In the genomic region with DNA sequence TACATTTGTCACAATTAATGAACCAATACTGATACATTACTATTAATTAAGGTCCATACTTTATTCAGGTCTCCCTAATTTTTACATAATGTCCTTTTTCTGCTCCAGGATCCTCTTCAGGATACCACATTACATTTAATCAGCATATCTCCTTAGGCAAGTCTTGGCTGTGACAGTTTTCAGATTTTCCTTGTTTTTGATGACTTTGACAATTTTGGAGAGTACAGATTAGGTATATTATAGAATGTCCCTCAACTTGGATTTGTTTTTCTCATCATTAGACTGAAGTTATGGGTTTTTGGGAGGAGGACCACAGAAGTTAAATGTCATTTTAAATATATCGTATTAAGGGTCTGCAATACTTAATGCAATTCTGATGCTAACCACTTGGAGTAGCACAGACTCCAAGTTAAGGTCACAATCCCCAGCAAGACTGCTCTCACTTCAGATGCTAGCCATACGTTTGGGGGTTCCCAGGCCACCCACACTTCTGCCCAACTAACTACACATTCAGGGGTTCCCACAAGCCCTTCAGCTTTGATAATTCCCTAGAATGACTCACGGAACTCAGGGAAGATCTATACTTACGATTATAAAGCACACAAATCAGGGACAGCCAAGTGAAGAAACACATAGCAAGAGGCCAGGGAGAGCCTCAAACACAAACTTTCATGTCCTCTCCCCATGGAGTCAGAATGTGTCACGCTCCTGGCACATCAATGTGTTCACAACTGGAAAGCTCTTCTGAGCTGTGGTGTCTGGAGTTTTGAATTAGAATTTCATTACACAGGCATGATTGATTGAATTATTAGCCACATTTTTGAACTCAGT, we compare ENCODE assay signal across 10 cellular contexts. TPM values are rescaled to one million over a fixed set of nuclear protein-coding genes. Genes with fewer than 3 reads are reported as not detected.
DNase-seq lines count a peak whose midpoint lies in the region; ATAC-seq and TF ChIP-seq lines count a peak whose summit lies in the region.
"Had no signal": no experiment of that assay in that cellular context is flagged by ENCODE, and none has a peak within 500 bp of the region (broad histone marks: within the 10 kb centered on the region; RNA-seq: fewer than 3 reads in every experiment).

No MANE protein-coding gene starts in this region.

- DNase-seq in adipocyte (ENCODE audit: low read depth) = peak; percentile 8
- no peak for DNase-seq in NCI-H1092 (lab: John Stamatoyannopoulos, UW)
- DNase-seq in CD1c-positive myeloid dendritic cell (ENCODE audit: extremely low spot score) = no peak
- DNase-seq in Right ventricle myocardium superior = no peak
- DNase-seq in sigmoid colon = no peak
- DNase-seq: effector CD8-positive, alpha-beta T cell; NCI-H446 treated with DMSO at 0.1 percent for 48 hours had no signal

- no peaks in the 10 kb centered on the region for H3K4me1 ChIP-seq in DOHH2 (ENCODE audit: control insufficient read depth, low read length)
- no peaks in the 10 kb centered on the region for H3K4me1 ChIP-seq in adipocyte (ENCODE audit: control insufficient read depth, insufficient read depth, low read length)
- no peaks in the 10 kb centered on the region for H3K4me1 ChIP-seq in liver (ENCODE audit: control insufficient read depth in 4 of 4, insufficient read depth in 4 of 4, low read length in 3 of 4)
- H3K4me1 ChIP-seq in sigmoid colon = no peaks in the 10 kb centered on the region

- intact Hi-C loops in Right ventricle myocardium superior (cut with DNase I) (no loop called here), sigmoid colon (cut with DNase I) (no loop called here)

- WGBS in liver = 72% methylated on average over 5 of the region's 5 CpGs
- 72 to 84% methylated on average over 5 of the region's 5 CpGs for WGBS in sigmoid colon, 2 donors

- H3K4me2 ChIP-seq in DOHH2 (ENCODE audit: low read length) = no peak overlapping the region

- no peaks in the 10 kb centered on the region for H4K20me1 ChIP-seq in DOHH2 (ENCODE audit: control insufficient read depth, insufficient read depth, low read depth, low read length)

- no peaks in the 10 kb centered on the region for H3F3A ChIP-seq in DOHH2 (ENCODE audit: control insufficient read depth, insufficient read depth)

- H3K27me3 ChIP-seq in DOHH2 (ENCODE audit: control insufficient read depth, low read length) (no peaks in the 10 kb centered on the region), adipocyte (replicated peaks; ENCODE audit: control insufficient read depth, insufficient read depth, low read length) (no peaks in the 10 kb centered on the region), liver (ENCODE audit: control insufficient read depth in 4 of 4, insufficient read depth in 4 of 4, low read length in 3 of 4) (no peaks in the 10 kb centered on the region), sigmoid colon (no peaks in the 10 kb centered on the region)

- H3K9me3 ChIP-seq in DOHH2 (ENCODE audit: control insufficient read depth, insufficient read depth, low read length) (no peaks in the 10 kb centered on the region), adipocyte (ENCODE audit: control insufficient read depth, low read length) (no peaks in the 10 kb centered on the region), liver (ENCODE audit: control insufficient read depth in 4 of 4, low read length in 3 of 4) (no peaks in the 10 kb centered on the region), sigmoid colon (no peaks in the 10 kb centered on the region)

- no peak for TF ChIP-seq POLR2A in sigmoid colon (IDR thresholded peaks at IDR 0.05)

- no peaks in the 10 kb centered on the region for H3K79me2 ChIP-seq in DOHH2 (ENCODE audit: control insufficient read depth, low read length)

- TF ChIP-seq RAD21 in liver (IDR thresholded peaks at IDR 0.05) = peak; percentile 7 to 30

- H3K27ac ChIP-seq in DOHH2 (ENCODE audit: low read depth, low read length) = no peak overlapping the region
- H3K27ac ChIP-seq in liver (ENCODE audit: low read depth in 1 of 2, low read length in 2 of 2) = no peak overlapping the region
- no peak overlapping the region for H3K27ac ChIP-seq in sigmoid colon

- ATAC-seq in HG02798 (IDR thresholded peaks at IDR 0.05; ENCODE audit: poor library complexity, unreplicated experiment) = peak; percentile 62
- ATAC-seq in Right ventricle myocardium superior (ENCODE audit: poor library complexity) = no peak

- H3K4me3 ChIP-seq in DOHH2 (ENCODE audit: low read length) (no peak overlapping the region), adipocyte (ENCODE audit: low read length) (no peak overlapping the region), liver (ENCODE audit: low read depth in 1 of 3, low read length in 3 of 3) (no peak overlapping the region), sigmoid colon (no peak overlapping the region)

- no peaks in the 10 kb centered on the region for H3K36me3 ChIP-seq in DOHH2 (ENCODE audit: control insufficient read depth, low read length)
- H3K36me3 ChIP-seq in adipocyte (ENCODE audit: control insufficient read depth, insufficient read depth, low read length, severe bottlenecking) = no peaks in the 10 kb centered on the region
- no peaks in the 10 kb centered on the region for H3K36me3 ChIP-seq in liver (ENCODE audit: control insufficient read depth in 4 of 4, insufficient read depth in 3 of 4, low read depth in 1 of 4, low read length in 3 of 4)
- no peaks in the 10 kb centered on the region for H3K36me3 ChIP-seq in sigmoid colon

- no peaks in the 10 kb centered on the region for H3K9me2 ChIP-seq in DOHH2 (replicated peaks; ENCODE audit: control insufficient read depth, low read length)

- no peak overlapping the region for H3K9ac ChIP-seq in adipocyte (ENCODE audit: low read length)
- H3K9ac ChIP-seq in liver (ENCODE audit: low read depth in 1 of 2, low read length in 2 of 2) = no peak overlapping the region

- TF ChIP-seq EP300 in sigmoid colon (IDR thresholded peaks at IDR 0.05) = no peak

- TF ChIP-seq CTCF in DOHH2 (IDR thresholded peaks at IDR 0.05; ENCODE audit: low read depth, low read length, poor library complexity, severe bottlenecking) (peak; percentile 60), liver (IDR thresholded peaks at IDR 0.05; ENCODE audit: low read depth, low read length, missing input control) (no peak), sigmoid colon (IDR thresholded peaks at IDR 0.05) (no peak)

TF ChIP-seq in liver, 16 proteins besides CTCF, POLR2A, EP300 and RAD21:
- TF ChIP-seq NR2F2 (IDR thresholded peaks at IDR 0.05) = no peak
- TF ChIP-seq, protein P1, sequence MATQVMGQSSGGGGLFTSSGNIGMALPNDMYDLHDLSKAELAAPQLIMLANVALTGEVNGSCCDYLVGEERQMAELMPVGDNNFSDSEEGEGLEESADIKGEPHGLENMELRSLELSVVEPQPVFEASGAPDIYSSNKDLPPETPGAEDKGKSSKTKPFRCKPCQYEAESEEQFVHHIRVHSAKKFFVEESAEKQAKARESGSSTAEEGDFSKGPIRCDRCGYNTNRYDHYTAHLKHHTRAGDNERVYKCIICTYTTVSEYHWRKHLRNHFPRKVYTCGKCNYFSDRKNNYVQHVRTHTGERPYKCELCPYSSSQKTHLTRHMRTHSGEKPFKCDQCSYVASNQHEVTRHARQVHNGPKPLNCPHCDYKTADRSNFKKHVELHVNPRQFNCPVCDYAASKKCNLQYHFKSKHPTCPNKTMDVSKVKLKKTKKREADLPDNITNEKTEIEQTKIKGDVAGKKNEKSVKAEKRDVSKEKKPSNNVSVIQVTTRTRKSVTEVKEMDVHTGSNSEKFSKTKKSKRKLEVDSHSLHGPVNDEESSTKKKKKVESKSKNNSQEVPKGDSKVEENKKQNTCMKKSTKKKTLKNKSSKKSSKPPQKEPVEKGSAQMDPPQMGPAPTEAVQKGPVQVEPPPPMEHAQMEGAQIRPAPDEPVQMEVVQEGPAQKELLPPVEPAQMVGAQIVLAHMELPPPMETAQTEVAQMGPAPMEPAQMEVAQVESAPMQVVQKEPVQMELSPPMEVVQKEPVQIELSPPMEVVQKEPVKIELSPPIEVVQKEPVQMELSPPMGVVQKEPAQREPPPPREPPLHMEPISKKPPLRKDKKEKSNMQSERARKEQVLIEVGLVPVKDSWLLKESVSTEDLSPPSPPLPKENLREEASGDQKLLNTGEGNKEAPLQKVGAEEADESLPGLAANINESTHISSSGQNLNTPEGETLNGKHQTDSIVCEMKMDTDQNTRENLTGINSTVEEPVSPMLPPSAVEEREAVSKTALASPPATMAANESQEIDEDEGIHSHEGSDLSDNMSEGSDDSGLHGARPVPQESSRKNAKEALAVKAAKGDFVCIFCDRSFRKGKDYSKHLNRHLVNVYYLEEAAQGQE (IDR thresholded peaks at IDR 0.05) = no peak
- TF ChIP-seq RXRA (IDR thresholded peaks at IDR 0.05) = no peak
- no peak for TF ChIP-seq GABPA (IDR thresholded peaks at IDR 0.05 in 1 of 2, conservative IDR thresholded peaks at IDR 0.05 in 1 of 2)

RNA-seq across cellular contexts. Expression of a gene that starts 17.0 kb away (rescaled TPM):
- total RNA-seq in liver = 1 to 10 TPM; 7.4 to 9.3 TPM
- 1 to 10 TPM; 4.2 to 5.9 TPM for polyA plus RNA-seq in liver
- total RNA-seq in Right ventricle myocardium superior = 28.2 TPM
- total RNA-seq in sigmoid colon = 10 to 100 TPM in 3 of 4 donors, 1 to 10 TPM in 1; 9.2 to 15.5 (median 13.2) TPM
- 1 to 10 TPM; 5.3 to 6.0 (median 5.6) TPM for polyA plus RNA-seq in sigmoid colon

RNA-seq across cellular contexts. Expression of a gene that starts 56.3 kb away (rescaled TPM):
- not detected for total RNA-seq in liver
- polyA plus RNA-seq in liver = not detected
- not detected for total RNA-seq in Right ventricle myocardium superior
- total RNA-seq in sigmoid colon = not detected
- not detected for polyA plus RNA-seq in sigmoid colon
